Comparison of ENCODE assay signal across 11 cellular contexts in the genomic region with DNA sequence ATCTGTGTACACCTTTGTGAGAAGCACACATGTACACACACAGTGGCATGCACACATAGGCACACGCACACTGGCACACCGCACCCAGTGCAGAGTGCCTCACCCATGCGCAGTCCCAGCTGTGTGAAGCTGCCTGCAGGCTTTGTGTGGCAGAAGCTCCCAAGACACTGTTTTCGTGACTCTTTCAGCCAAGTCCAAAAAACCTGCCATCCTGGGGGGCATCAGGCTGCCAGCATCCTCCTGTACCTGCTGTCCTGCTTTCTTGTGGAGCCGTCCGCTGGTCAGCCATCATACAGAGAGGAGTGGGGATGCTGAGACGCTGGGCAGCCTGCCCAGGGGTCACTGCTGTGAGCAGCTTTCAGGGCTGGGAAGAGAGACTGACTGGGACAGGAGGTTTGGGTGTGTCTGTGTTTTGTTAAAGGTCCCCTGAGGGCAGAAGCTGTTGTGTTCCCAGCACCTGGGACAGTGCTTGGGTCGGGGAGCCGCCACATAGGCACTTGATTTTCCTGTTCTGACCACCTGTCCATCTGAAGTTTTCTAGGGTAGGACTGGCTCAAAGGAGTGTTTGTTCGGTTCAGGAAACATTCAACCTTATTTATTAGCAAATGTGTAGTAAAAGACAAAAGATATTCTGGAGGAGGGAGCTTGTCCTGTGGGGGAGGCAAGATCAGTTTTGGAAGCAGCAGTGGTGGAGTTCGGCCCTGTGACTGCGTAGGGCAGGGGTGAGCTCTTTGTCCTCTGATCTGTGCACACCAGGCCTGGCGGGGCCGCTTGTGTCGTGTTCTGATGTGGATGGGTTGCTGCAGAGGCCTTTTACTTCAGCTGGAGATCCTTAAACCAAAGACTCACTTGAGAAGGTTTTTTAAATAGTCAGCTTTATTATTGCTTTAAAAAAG. TPM values are rescaled to one million over a fixed set of nuclear protein-coding genes. Genes with fewer than 3 reads are reported as not detected.
A peak's percentile ranks its signal among the peaks of the same experiment; 100 is the strongest.
DNase-seq lines count a peak whose midpoint lies in the region; ATAC-seq and TF ChIP-seq lines count a peak whose summit lies in the region.
"Had no signal": no experiment of that assay in that cellular context is flagged by ENCODE, and none has a peak within 500 bp of the region (broad histone marks: within the 10 kb centered on the region; RNA-seq: fewer than 3 reads in every experiment).

No MANE protein-coding gene starts in this region.

- peak overlapping the region in 1 of 2 donors; percentile 71 for H3K9ac ChIP-seq in colonic mucosa (ENCODE audit: low read depth in 2 of 2, low read length in 2 of 2)

- in situ Hi-C loops in GM13976 (cut with MboI; ENCODE audit: low sequenced_read_pairs, unreplicated experiment): no loop called here

- CTCF ChIA-PET in Caco-2 (lab: Charles Lee): interaction anchor here (0.5 to 1.2 kb wide), 2 partner anchors 11 to 136 kb away, joined by 3 to 4 read pairs; no protein-coding TSS in a partner anchor

- TF ChIP-seq CTCF in Caco-2 (IDR thresholded peaks at IDR 0.05; ENCODE audit: insufficient read depth in 1 of 2, low read depth in 1 of 2, low read length in 1 of 2, severe bottlenecking in 1 of 2, unreplicated experiment in 1 of 2) (no peak), colonic mucosa (IDR thresholded peaks at IDR 0.05) (no peak), nephron progenitor cell (IDR thresholded peaks at IDR 0.05) (no peak), GM13976 (IDR thresholded peaks at IDR 0.05; ENCODE audit: borderline replicate concordance, control extremely low read depth, extremely low read depth, insufficient read depth, missing control alignments) (no peak)

- peak overlapping the region; percentile 47 for H3K27ac ChIP-seq in colonic mucosa

- H3K4me1 ChIP-seq in Caco-2 (peaks cover 87% of the 10 kb centered on the region), colonic mucosa (peaks cover 27% of the 10 kb centered on the region)

- H3K9me3 Mint-ChIP-seq in Caco-2 (ENCODE audit: unreplicated experiment) (no peaks in the 10 kb centered on the region), IgD-negative memory B cell (no peaks in the 10 kb centered on the region), nephron progenitor cell (peaks cover 2% of the 10 kb centered on the region)
- H3K9me3 Mint-ChIP-seq: activated naive CD8-positive, alpha-beta T cell treated with anti-CD3 and anti-CD28 coated beads, Interleukin-2, amount 10 ng/mL, durations not matched to agents 7 days and 5 days had no signal

- peaks cover 79% of the 10 kb centered on the region for H3K36me3 Mint-ChIP-seq in Caco-2 (ENCODE audit: insufficient read depth, unreplicated experiment)
- H3K36me3 Mint-ChIP-seq in IgD-negative memory B cell: no peaks in the 10 kb centered on the region
- H3K36me3 Mint-ChIP-seq in nephron progenitor cell (ENCODE audit: low read depth): peaks cover 12% of the 10 kb centered on the region

- H3K27me3 ChIP-seq in Caco-2 (replicated peaks; ENCODE audit: control insufficient read depth, insufficient read depth, low read length) (no peaks in the 10 kb centered on the region), colonic mucosa (no peaks in the 10 kb centered on the region)
- H3K27me3 ChIP-seq: esophagus squamous epithelium had no signal

- intact Hi-C loops in Caco-2 (cut with micrococcal nuclease; ENCODE audit: unreplicated experiment) (no loop called here), colonic mucosa (cut with DNase I) (no loop called here)

- H3K4me3 ChIP-seq in Caco-2 (ENCODE audit: low read depth, low read length): no peak overlapping the region
- H3K4me3 ChIP-seq in colonic mucosa: no peak overlapping the region
- H3K4me3 ChIP-seq: esophagus squamous epithelium had no signal

- H3K27ac Mint-ChIP-seq in Caco-2 (ENCODE audit: unreplicated experiment): peak overlapping the region; percentile 78
- peak overlapping the region in 2 of 3 donors; percentile 31 to 73 for H3K27ac Mint-ChIP-seq in IgD-negative memory B cell
- H3K27ac Mint-ChIP-seq in nephron progenitor cell: peak overlapping the region; percentile 75

- ATAC-seq in GM18498 (IDR thresholded peaks at IDR 0.05; ENCODE audit: unreplicated experiment): no peak

- H3K36me3 ChIP-seq in Caco-2 (ENCODE audit: control insufficient read depth, insufficient read depth, low read length): no peaks in the 10 kb centered on the region
- no peaks in the 10 kb centered on the region for H3K36me3 ChIP-seq in colonic mucosa

- H3K4me1 Mint-ChIP-seq in Caco-2 (ENCODE audit: low read depth, unreplicated experiment) (peaks cover 64% of the 10 kb centered on the region), IgD-negative memory B cell (peaks cover 15 to 31% (median 20%) of the 10 kb centered on the region in 3 donors), nephron progenitor cell (peaks cover 70% of the 10 kb centered on the region)

- H3K27me3 Mint-ChIP-seq in Caco-2 (ENCODE audit: insufficient read depth, unreplicated experiment) (no peaks in the 10 kb centered on the region), IgD-negative memory B cell (no peaks in the 10 kb centered on the region), nephron progenitor cell (ENCODE audit: low read depth, poor library complexity) (peaks cover 3% of the 10 kb centered on the region)
- H3K27me3 Mint-ChIP-seq: activated naive CD8-positive, alpha-beta T cell treated with anti-CD3 and anti-CD28 coated beads, Interleukin-2, amount 10 ng/mL, durations not matched to agents 7 days and 5 days had no signal

- peak overlapping the region; percentile 55 for H3K4me3 Mint-ChIP-seq in Caco-2 (ENCODE audit: unreplicated experiment)
- H3K4me3 Mint-ChIP-seq in IgD-negative memory B cell: peak overlapping the region in 1 of 4 donors; percentile 15
- peak overlapping the region; percentile 14 for H3K4me3 Mint-ChIP-seq in nephron progenitor cell
- H3K4me3 Mint-ChIP-seq: activated naive CD8-positive, alpha-beta T cell treated with anti-CD3 and anti-CD28 coated beads, Interleukin-2, amount 10 ng/mL, durations not matched to agents 7 days and 5 days had no signal

- DNase-seq in Caco-2 (peak; percentile 76 to 83), colonic mucosa (peak; percentile 62), nephron progenitor cell (no peak), GM13976 (ENCODE audit: low spot score) (no peak)
- DNase-seq in activated CD8-positive, alpha-beta memory T cell treated with anti-CD3 and anti-CD28 coated beads for 24 hours: no peak
- no peak for DNase-seq in stimulated activated naive CD4-positive, alpha-beta T cell (lab: John Stamatoyannopoulos, UW)
- DNase-seq: activated naive CD8-positive, alpha-beta T cell treated with anti-CD3 and anti-CD28 coated beads, Interleukin-2, amount 10 ng/mL, durations not matched to agents 7 days and 5 days; EL; esophagus squamous epithelium had no signal

- no TSS peak for BruUV-seq in Caco-2 (replicated peaks; lab: Mats Ljungman, UMichigan)

- H3K9me3 ChIP-seq in Caco-2 (no peaks in the 10 kb centered on the region), colonic mucosa (no peaks in the 10 kb centered on the region)
- H3K9me3 ChIP-seq: esophagus squamous epithelium had no signal

- POLR2A ChIA-PET in Caco-2 (lab: Charles Lee): no interaction called here

RNA-seq across cellular contexts. Expression of gene AP2A2, which starts 29.7 kb away (rescaled TPM):
- total RNA-seq in Caco-2 (2022) (122 and 130 TPM in 2 replicates), colonic mucosa (10 to 100 TPM; 69.4 to 72.5 TPM)
- polyA plus RNA-seq in IgD-negative memory B cell: 7.1 TPM

RNA-seq across cellular contexts. Expression of gene CHID1, which starts 44.8 kb away (rescaled TPM):
- total RNA-seq in Caco-2 (2022) (166 and 180 TPM in 2 replicates), colonic mucosa (100 to 1,000 TPM in 1 of 2 donors, 10 to 100 TPM in 1; 46.4 to 113 TPM)
- 47.5 TPM for polyA plus RNA-seq in IgD-negative memory B cell

Comparison
In these comparisons a context has a peak if more than half of its experiments do, and no peak if none do; other contexts are left out.
1. DNase-seq: peak in Caco-2 (2 of 2) and colonic mucosa (single experiment); none in nephron progenitor cell (single experiment), activated CD8-positive, alpha-beta memory T cell treated with anti-CD3 and anti-CD28 coated beads for 24 hours (single experiment), GM13976 (single experiment) and stimulated activated naive CD4-positive, alpha-beta T cell (0 of 6).
2. Peak in every context shown above with its lines, with median percentiles within 50 percentile points of each other: H3K27ac Mint-ChIP-seq.